In the genomic region with DNA sequence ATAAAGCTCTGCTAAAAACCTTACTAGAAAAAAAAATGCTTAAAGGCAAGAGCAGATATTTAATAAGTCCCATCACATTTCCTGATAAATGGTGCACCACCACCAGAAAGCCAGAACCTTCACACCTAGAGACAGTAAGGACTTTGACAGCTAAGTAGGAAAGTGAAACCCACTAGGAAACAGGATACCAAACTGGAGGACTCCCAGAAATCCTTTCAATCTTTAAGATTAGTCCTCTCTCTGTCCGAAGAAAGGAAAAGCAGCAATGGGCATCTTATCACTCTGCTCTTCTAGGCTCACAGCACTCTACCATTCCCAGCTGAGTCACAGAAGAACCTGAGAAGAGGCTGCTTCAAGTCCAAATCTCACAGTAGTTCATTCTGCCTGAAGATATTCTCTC, we compare ENCODE assay signal across 25 cellular contexts. TPM values are rescaled to one million over a fixed set of nuclear protein-coding genes. Genes with fewer than 3 reads are reported as not detected.
A peak's percentile ranks its signal among the peaks of the same experiment; 100 is the strongest.
DNase-seq lines count a peak whose midpoint lies in the region; ATAC-seq and TF ChIP-seq lines count a peak whose summit lies in the region.
"Had no signal": no experiment of that assay in that cellular context is flagged by ENCODE, and none has a peak within 500 bp of the region (broad histone marks: within the 10 kb centered on the region; RNA-seq: fewer than 3 reads in every experiment).

No MANE protein-coding gene starts in this region.

- H3K4me3 ChIP-seq in fibroblast of the aortic adventitia (ENCODE audit: low read depth, low read length) (peak overlapping the region; percentile 25), colonic mucosa (no peak overlapping the region)
- H3K4me3 ChIP-seq: A549; BLaER1 treated with 17β-estradiol and CSF1 and Interleukin-3, amounts not matched to agents 10 nM and 100 nM; breast epithelium; PC-9; psoas muscle; SJCRH30; spleen had no signal

- peaks cover 6% of the 10 kb centered on the region for H3K9me3 Mint-ChIP-seq in activated T-cell treated with anti-CD3 and anti-CD28 coated beads, Interleukin-2, amount 50 U/mL, for 24 hours
- H3K9me3 Mint-ChIP-seq in activated T-cell treated with anti-CD3 and anti-CD28 coated beads, Interleukin-2, amount 50 U/mL, for 72 hours: peaks cover 3% of the 10 kb centered on the region in 2 donors
- H3K9me3 Mint-ChIP-seq in activated T-helper 17 cell treated with anti-CD3 and anti-CD28 coated beads, Interleukin-2, amount 50 U/mL, for 72 hours: no peaks in the 10 kb centered on the region

- H3K9me3 ChIP-seq in colonic mucosa: no peaks in the 10 kb centered on the region
- H3K9me3 ChIP-seq: A549, psoas muscle, SJCRH30 had no signal

- H3K27me3 ChIP-seq in colonic mucosa: no peaks in the 10 kb centered on the region
- H3K27me3 ChIP-seq: BLaER1 treated with 17β-estradiol and CSF1 and Interleukin-3, amounts not matched to agents 10 nM and 100 nM; breast epithelium; SJCRH30; spleen had no signal

- no peak overlapping the region for H3K9ac ChIP-seq in colonic mucosa (ENCODE audit: low read depth in 2 of 2, low read length in 2 of 2)
- H3K9ac ChIP-seq: BLaER1 treated with 17β-estradiol and CSF1 and Interleukin-3, amounts not matched to agents 10 nM and 100 nM had no signal

- no peak overlapping the region for H3K27ac ChIP-seq in colonic mucosa
- H3K27ac ChIP-seq: A549; BLaER1 treated with 17β-estradiol and CSF1 and Interleukin-3, amounts not matched to agents 10 nM and 100 nM; HL-60; PC-9; psoas muscle; SJCRH30; spleen had no signal

- H3K27ac Mint-ChIP-seq in activated T-cell treated with anti-CD3 and anti-CD28 coated beads, Interleukin-2, amount 50 U/mL, for 24 hours: peak overlapping the region; percentile 23
- H3K27ac Mint-ChIP-seq in activated T-cell treated with anti-CD3 and anti-CD28 coated beads, Interleukin-2, amount 50 U/mL, for 72 hours: no peak overlapping the region
- no peak overlapping the region for H3K27ac Mint-ChIP-seq in activated T-helper 17 cell treated with anti-CD3 and anti-CD28 coated beads, Interleukin-2, amount 50 U/mL, for 72 hours
- H3K27ac Mint-ChIP-seq: activated B cell treated with CpG ODN at 0.5 μM for 24 hours; activated naive CD4-positive, alpha-beta T cell treated with anti-CD3 and anti-CD28 coated beads, Interleukin-2, amount 50 U/mL, for 72 hours; dendritic cell treated with granulocyte-macrophage colony-stimulating factor and Interleukin-4, amounts not matched to agents 40 ng/mL and 50 ng/mL, for 4 days had no signal

- no peak overlapping the region for H3K4me3 Mint-ChIP-seq in activated T-cell treated with anti-CD3 and anti-CD28 coated beads, Interleukin-2, amount 50 U/mL, for 24 hours
- no peak overlapping the region for H3K4me3 Mint-ChIP-seq in activated T-cell treated with anti-CD3 and anti-CD28 coated beads, Interleukin-2, amount 50 U/mL, for 72 hours
- peak overlapping the region; percentile 10 for H3K4me3 Mint-ChIP-seq in activated T-helper 17 cell treated with anti-CD3 and anti-CD28 coated beads, Interleukin-2, amount 50 U/mL, for 72 hours
- H3K4me3 Mint-ChIP-seq: activated B cell treated with CpG ODN at 0.5 μM for 24 hours; dendritic cell treated with granulocyte-macrophage colony-stimulating factor and Interleukin-4, amounts not matched to agents 40 ng/mL and 50 ng/mL, for 4 days had no signal

- intact Hi-C loops in colonic mucosa (cut with DNase I): no loop called here

- H3K4me1 Mint-ChIP-seq in activated T-cell treated with anti-CD3 and anti-CD28 coated beads, Interleukin-2, amount 50 U/mL, for 24 hours (ENCODE audit: low read depth): peaks cover 60% of the 10 kb centered on the region
- peaks cover 48% of the 10 kb centered on the region for H3K4me1 Mint-ChIP-seq in activated T-cell treated with anti-CD3 and anti-CD28 coated beads, Interleukin-2, amount 50 U/mL, for 72 hours (ENCODE audit: low read depth)
- peaks cover 38% of the 10 kb centered on the region for H3K4me1 Mint-ChIP-seq in activated T-helper 17 cell treated with anti-CD3 and anti-CD28 coated beads, Interleukin-2, amount 50 U/mL, for 72 hours

- TF ChIP-seq CTCF in fibroblast of the aortic adventitia (IDR thresholded peaks at IDR 0.05; ENCODE audit: insufficient read depth, low read length) (no peak), colonic mucosa (IDR thresholded peaks at IDR 0.05) (no peak)

- peaks cover 48% of the 10 kb centered on the region for H3K36me3 Mint-ChIP-seq in activated T-cell treated with anti-CD3 and anti-CD28 coated beads, Interleukin-2, amount 50 U/mL, for 24 hours (ENCODE audit: low read depth)
- peaks cover 7 to 17% of the 10 kb centered on the region in 2 donors for H3K36me3 Mint-ChIP-seq in activated T-cell treated with anti-CD3 and anti-CD28 coated beads, Interleukin-2, amount 50 U/mL, for 72 hours (ENCODE audit: insufficient read depth in 2 of 2)
- peaks cover 20% of the 10 kb centered on the region for H3K36me3 Mint-ChIP-seq in activated T-helper 17 cell treated with anti-CD3 and anti-CD28 coated beads, Interleukin-2, amount 50 U/mL, for 72 hours (ENCODE audit: low read depth)

- DNase-seq in activated T-cell treated with anti-CD3 and anti-CD28 coated beads, Interleukin-2, amount 50 U/mL, for 24 hours: no peak
- DNase-seq in activated T-cell treated with anti-CD3 and anti-CD28 coated beads, Interleukin-2, amount 50 U/mL, for 72 hours: no peak
- peak; percentile 64 for DNase-seq in fibroblast of the aortic adventitia (ENCODE audit: low read depth)
- no peak for DNase-seq in NOMO-1 treated with DMSO at 0.1 percent for 48 hours (lab: John Stamatoyannopoulos, UW; ENCODE audit: unreplicated experiment)
- no peak for DNase-seq in effector CD8-positive, alpha-beta T cell (lab: John Stamatoyannopoulos, UW)
- DNase-seq in ecto neural progenitor cell (ENCODE audit: low spot score): no peak
- no peak for DNase-seq in colonic mucosa
- DNase-seq: activated B cell treated with CpG ODN at 0.5 μM for 24 hours; activated T-cell treated with anti-CD3 and anti-CD28 coated beads, Interleukin-2, amount 50 U/mL, for 48 hours; DMS53; NCI-H2081; NCI-H526 treated with DMSO at 0.1 percent for 48 hours; PC-9; psoas muscle; SJCRH30; spleen; stimulated activated CD8-positive, alpha-beta memory T cell treated with anti-CD3 and anti-CD28 coated beads, Interleukin-4, amount 100 ng/mL, for 48 hours had no signal

- no peaks in the 10 kb centered on the region for H3K36me3 ChIP-seq in colonic mucosa
- H3K36me3 ChIP-seq: breast epithelium, SJCRH30 had no signal

- H3K4me1 ChIP-seq in colonic mucosa: peaks cover 5% of the 10 kb centered on the region

- no peak for ATAC-seq in activated T-cell treated with anti-CD3 and anti-CD28 coated beads, Interleukin-2, amount 50 U/mL, for 72 hours (replicated peaks in 1 of 2)
- no peak for ATAC-seq in activated T-helper 17 cell treated with anti-CD3 and anti-CD28 coated beads, Interleukin-2, amount 50 U/mL, for 72 hours (replicated peaks)
- ATAC-seq: A549; activated naive CD4-positive, alpha-beta T cell treated with anti-CD3 and anti-CD28 coated beads, Interleukin-2, amount 50 U/mL, for 72 hours; left lobe of liver; psoas muscle had no signal

- H3K27me3 Mint-ChIP-seq in activated T-cell treated with anti-CD3 and anti-CD28 coated beads, Interleukin-2, amount 50 U/mL, for 24 hours: no peaks in the 10 kb centered on the region
- H3K27me3 Mint-ChIP-seq in activated T-cell treated with anti-CD3 and anti-CD28 coated beads, Interleukin-2, amount 50 U/mL, for 72 hours (ENCODE audit: low read depth): no peaks in the 10 kb centered on the region
- no peaks in the 10 kb centered on the region for H3K27me3 Mint-ChIP-seq in activated T-helper 17 cell treated with anti-CD3 and anti-CD28 coated beads, Interleukin-2, amount 50 U/mL, for 72 hours
- H3K27me3 Mint-ChIP-seq: activated B cell treated with CpG ODN at 0.5 μM for 24 hours; dendritic cell treated with granulocyte-macrophage colony-stimulating factor and Interleukin-4, amounts not matched to agents 40 ng/mL and 50 ng/mL, for 4 days had no signal

RNA-seq across cellular contexts. Expression of a gene that starts 3.7 kb away (rescaled TPM):
- total RNA-seq in activated T-cell treated with anti-CD3 and anti-CD28 coated beads, Interleukin-2, amount 50 U/mL, for 72 hours: 10 to 100 TPM; 74.9 to 91.6 TPM
- 10 to 100 TPM; 77.1 to 81.1 TPM for total RNA-seq in activated T-helper 17 cell treated with anti-CD3 and anti-CD28 coated beads, Interleukin-2, amount 50 U/mL, for 72 hours
- 30.9 and 39.7 TPM in 2 replicates for total RNA-seq in fibroblast of the aortic adventitia (ENCODE audit: low replicate concordance)
- 10 to 100 TPM; 55.2 to 56.5 TPM for total RNA-seq in colonic mucosa

RNA-seq across cellular contexts. Expression of a gene that starts 30.2 kb away (rescaled TPM):
- total RNA-seq in activated T-cell treated with anti-CD3 and anti-CD28 coated beads, Interleukin-2, amount 50 U/mL, for 72 hours: 10 to 100 TPM; 28.7 to 36.2 TPM
- 10 to 100 TPM; 15.6 to 17.4 TPM for total RNA-seq in activated T-helper 17 cell treated with anti-CD3 and anti-CD28 coated beads, Interleukin-2, amount 50 U/mL, for 72 hours
- 8.2 and 33.2 TPM in 2 replicates for total RNA-seq in fibroblast of the aortic adventitia (ENCODE audit: low replicate concordance)
- 10 to 100 TPM; 43.0 to 63.6 TPM for total RNA-seq in colonic mucosa

RNA-seq across cellular contexts. Expression of a gene that starts 35.5 kb away (rescaled TPM):
- 1,000 to 10,000 TPM; 1,686 to 1,835 TPM for total RNA-seq in activated T-cell treated with anti-CD3 and anti-CD28 coated beads, Interleukin-2, amount 50 U/mL, for 72 hours
- 1,000 to 10,000 TPM; 1,803 to 1,918 TPM for total RNA-seq in activated T-helper 17 cell treated with anti-CD3 and anti-CD28 coated beads, Interleukin-2, amount 50 U/mL, for 72 hours
- total RNA-seq in fibroblast of the aortic adventitia (ENCODE audit: low replicate concordance): 3,258 and 11,376 TPM in 2 replicates
- total RNA-seq in colonic mucosa: 1,000 to 10,000 TPM; 1,226 to 1,361 TPM
